Comparison of ENCODE assay signal across 29 cellular contexts in genomic region chr17:57413848-57414651, GRCh38.
DNase-seq lines count a peak whose midpoint lies in the region; ATAC-seq, FAIRE-seq and TF ChIP-seq lines count a peak whose summit lies in the region.
"Had no signal": no experiment of that assay in that cellular context is flagged by ENCODE, and none has a peak within 500 bp of the region (broad histone marks: within the 10 kb centered on the region; RNA-seq: fewer than 3 reads in every experiment).

No MANE protein-coding gene starts in this region.

- H3K27ac ChIP-seq in CD8-positive, alpha-beta T cell (ENCODE audit: low read depth, low read length), result no peak overlapping the region
- H3K27ac ChIP-seq in H1 (ENCODE audit: low read depth, low read length) (no peak overlapping the region), neural progenitor cell (no peak overlapping the region), prostate gland (no peak overlapping the region)
- H3K27ac ChIP-seq: BLaER1, esophagus muscularis mucosa, heart right ventricle, KMS-11, right atrium auricular region had no signal

- no peak overlapping the region for H2BK15ac ChIP-seq in H1 (ENCODE audit: low read length)

- no peak for FAIRE-seq in H1 (lab: Jason Lieb, UNC)

- no peaks in the 10 kb centered on the region for H3K4me1 ChIP-seq in CD8-positive, alpha-beta T cell (ENCODE audit: insufficient read depth, low read length)
- peaks cover 3 to 10% (median 4%) of the 10 kb centered on the region in 4 experiments; a peak in 5 of 7 replicates for H3K4me1 ChIP-seq in H1 (replicated peaks in 1 of 4; ENCODE audit: control insufficient read depth in 3 of 4, insufficient read depth in 4 of 4, low read length in 3 of 4)
- H3K4me1 ChIP-seq in neural progenitor cell, result peaks cover 36% of the 10 kb centered on the region
- H3K4me1 ChIP-seq in prostate gland (replicated peaks), result no peaks in the 10 kb centered on the region

- no peak for ATAC-seq in CD8-positive, alpha-beta T cell
- ATAC-seq: activated CD4-positive, CD25-positive, alpha-beta regulatory T cell treated with anti-CD3 and anti-CD28 coated beads, Interleukin-2, amount 50 U/mL, for 24 hours; activated naive CD4-positive, alpha-beta T cell treated with anti-CD3 and anti-CD28 coated beads, Interleukin-2, amount 50 U/mL, for 72 hours; heart right ventricle had no signal

- H3K4ac ChIP-seq in H1 (replicated peaks; ENCODE audit: insufficient read length, low read depth, low read length), result no peak overlapping the region

- CTCF ChIA-PET in CD8-positive, alpha-beta T cell (lab: Charles Lee), result interaction anchor here (0.8 to 1.4 kb wide), 3 partner anchors 9 to 15 kb away, joined by 3 to 4 read pairs (median 3); no protein-coding TSS in a partner anchor
- CTCF ChIA-PET in H1 (lab: Charles Lee; ENCODE audit: partially characterized antibody), result interaction anchor here (0.6 to 1.8 kb wide), 8 partner anchors 10 to 367 kb away, joined by 3 to 8 read pairs (median 4); no protein-coding TSS in a partner anchor

- no peak overlapping the region for H3K23ac ChIP-seq in H1 (ENCODE audit: insufficient read length)

- H3K9me3 Mint-ChIP-seq in CD8-positive, alpha-beta T cell, result no peaks in the 10 kb centered on the region
- H3K9me3 Mint-ChIP-seq in neural progenitor cell, result peaks cover 18% of the 10 kb centered on the region
- H3K9me3 Mint-ChIP-seq: activated CD4-positive, alpha-beta memory T cell treated with anti-CD3 and anti-CD28 coated beads for 36 hours; memory B cell had no signal

- H3K36me3 Mint-ChIP-seq in CD8-positive, alpha-beta T cell, result peaks cover 17% of the 10 kb centered on the region
- peaks cover 59% of the 10 kb centered on the region for H3K36me3 Mint-ChIP-seq in neural progenitor cell

- no peak overlapping the region for H2BK5ac ChIP-seq in H1 (ENCODE audit: low read depth, low read length)

- no peak overlapping the region for H3K4me3 Mint-ChIP-seq in CD8-positive, alpha-beta T cell
- H3K4me3 Mint-ChIP-seq in neural progenitor cell, result no peak overlapping the region
- H3K4me3 Mint-ChIP-seq: activated CD4-positive, alpha-beta memory T cell treated with anti-CD3 and anti-CD28 coated beads for 36 hours; memory B cell had no signal

- no peaks in the 10 kb centered on the region for H3K27me3 Mint-ChIP-seq in CD8-positive, alpha-beta T cell (ENCODE audit: low read depth)
- H3K27me3 Mint-ChIP-seq in neural progenitor cell (ENCODE audit: insufficient read depth, low read depth), result peaks cover 13% of the 10 kb centered on the region
- H3K27me3 Mint-ChIP-seq: activated CD4-positive, alpha-beta memory T cell treated with anti-CD3 and anti-CD28 coated beads for 36 hours; memory B cell had no signal

- no peaks in the 10 kb centered on the region for H3K27me3 ChIP-seq in CD8-positive, alpha-beta T cell (ENCODE audit: insufficient read depth, low read length)
- no peaks in the 10 kb centered on the region for H3K27me3 ChIP-seq in H1 (replicated peaks in 1 of 4; ENCODE audit: control insufficient read depth in 3 of 4, extremely low read depth in 1 of 4, insufficient read depth in 3 of 4, low read length in 3 of 4)
- H3K27me3 ChIP-seq in neural progenitor cell, result no peaks in the 10 kb centered on the region
- no peaks in the 10 kb centered on the region for H3K27me3 ChIP-seq in prostate gland (replicated peaks; ENCODE audit: insufficient read depth)
- H3K27me3 ChIP-seq: BLaER1, esophagus muscularis mucosa, heart right ventricle, right atrium auricular region had no signal

- TF ChIP-seq POLR2A in H1 (IDR thresholded peaks at IDR 0.05; ENCODE audit: control extremely low read depth in 1 of 2, low read depth in 2 of 2, low read length in 2 of 2) (no peak), prostate gland (IDR thresholded peaks at IDR 0.05) (no peak)

- no peak overlapping the region for H2BK20ac ChIP-seq in H1 (ENCODE audit: low read length)

- WGBS in H1 (ENCODE audit: extremely low coverage in 1 of 2, insufficient coverage in 1 of 2, insufficient read length in 1 of 2, insufficient replicate concordance in 2 of 2, low coverage in 1 of 2, low lambda C conversion rate in 2 of 2, missing lambda C conversion rate in 1 of 2), 2 experiments, result 92% methylated on average over 9 of the region's 9 CpGs; no CpG with 5 or more reads in 1 of the 2 experiments
- WGBS in prostate gland, result 88% methylated on average over 9 of the region's 9 CpGs

- TF ChIP-seq CTCF in CD8-positive, alpha-beta T cell (IDR thresholded peaks at IDR 0.05), result no peak
- TF ChIP-seq CTCF in H1 (IDR thresholded peaks at IDR 0.05; ENCODE audit: control extremely low read depth in 1 of 3, insufficient read depth in 1 of 3, low read depth in 1 of 3, low read length in 3 of 3) (no peak), neural progenitor cell (IDR thresholded peaks at IDR 0.05) (no peak), prostate gland (IDR thresholded peaks at IDR 0.05) (no peak)

- H3K9ac ChIP-seq in H1 (replicated peaks in 1 of 4; ENCODE audit: extremely low read depth in 1 of 4, low read depth in 3 of 4, low read length in 3 of 4) (no peak overlapping the region; a peak in 1 of 7 replicates), neural progenitor cell (no peak overlapping the region)
- H3K9ac ChIP-seq: BLaER1, KMS-11 had no signal

- DNase-seq in CD8-positive, alpha-beta T cell, result no peak
- DNase-seq in HuH-7 (ENCODE audit: low spot score), result peak; percentile 86
- DNase-seq in H1 (ENCODE audit: low read depth in 1 of 2, low spot score in 2 of 2), result no peak
- no peak for DNase-seq in neural progenitor cell (ENCODE audit: low spot score)
- DNase-seq in GM03348 (ENCODE audit: low spot score), result no peak
- DNase-seq in NCI-H82 treated with DMSO at 0.1 percent for 48 hours (lab: John Stamatoyannopoulos, UW; ENCODE audit: unreplicated experiment), result no peak
- DNase-seq in NCI-H510A treated with DMSO at 0.1 percent for 48 hours (lab: John Stamatoyannopoulos, UW), result no peak
- no peak for DNase-seq in prostate gland (ENCODE audit: low spot score)
- DNase-seq: activated CD4-positive, alpha-beta memory T cell treated with anti-CD3 and anti-CD28 coated beads for 36 hours; aorta; EL; foreskin melanocyte; GOT3; heart right ventricle; NCI-H1417 treated with DMSO at 0.1 percent for 48 hours; NCI-H2081 treated with DMSO at 0.1 percent for 48 hours; NCI-H226; NCI-H748 treated with DMSO at 0.1 percent for 48 hours; RPMI8226; stimulated activated CD4-positive, alpha-beta T cell treated with anti-CD3 and anti-CD28 coated beads, Interleukin-4, amount 100 ng/mL, for 1 hour; substantia nigra; T-helper 1 cell had no signal

- H3K23me2 ChIP-seq in H1 (ENCODE audit: low read depth, low read length), result no peaks in the 10 kb centered on the region

- H3K56ac ChIP-seq in H1 (replicated peaks; ENCODE audit: insufficient read length, low read depth, low read length), result no peak overlapping the region

- H3K79me2 ChIP-seq in H1 (ENCODE audit: control insufficient read depth in 1 of 2, insufficient read depth in 2 of 2, low read length in 2 of 2) (peaks cover 0 to 57% of the 10 kb centered on the region in 2 experiments; a peak in 2 of 4 replicates), neural progenitor cell (ENCODE audit: low read depth) (peaks cover 100% of the 10 kb centered on the region)

- no peak overlapping the region for H3K4me3 ChIP-seq in CD8-positive, alpha-beta T cell (ENCODE audit: low read depth, low read length)
- no peak overlapping the region for H3K4me3 ChIP-seq in H1 (ENCODE audit: extremely low read depth in 1 of 4, insufficient read depth in 2 of 4, low read depth in 3 of 4, low read length in 4 of 4)
- no peak overlapping the region for H3K4me3 ChIP-seq in neural progenitor cell
- no peak overlapping the region for H3K4me3 ChIP-seq in prostate gland
- H3K4me3 ChIP-seq: BLaER1, esophagus muscularis mucosa, heart right ventricle, right atrium auricular region had no signal

- no peak overlapping the region for H4K91ac ChIP-seq in H1 (replicated peaks; ENCODE audit: insufficient read length, low read length)

- peaks cover 2 to 5% of the 10 kb centered on the region in 2 experiments for H4K20me1 ChIP-seq in H1 (replicated peaks in 1 of 2; ENCODE audit: control insufficient read depth in 1 of 2, insufficient read depth in 2 of 2, low read length in 2 of 2)
- peaks cover 25% of the 10 kb centered on the region for H4K20me1 ChIP-seq in neural progenitor cell (ENCODE audit: low read depth)

- H3K14ac ChIP-seq in H1 (ENCODE audit: insufficient read length), result no peak overlapping the region

- H3K36me3 ChIP-seq in CD8-positive, alpha-beta T cell (ENCODE audit: insufficient read depth, low read length), result no peaks in the 10 kb centered on the region
- H3K36me3 ChIP-seq in H1 (ENCODE audit: control insufficient read depth in 2 of 4, insufficient read depth in 4 of 4, low read length in 3 of 4), result peaks cover 0 to 2% (median 0%) of the 10 kb centered on the region in 4 experiments; a peak in 1 of 8 replicates
- H3K36me3 ChIP-seq in neural progenitor cell, result no peaks in the 10 kb centered on the region
- no peaks in the 10 kb centered on the region for H3K36me3 ChIP-seq in prostate gland
- H3K36me3 ChIP-seq: esophagus muscularis mucosa, heart right ventricle, right atrium auricular region had no signal

- peaks cover 4% of the 10 kb centered on the region for H3F3A ChIP-seq in neural progenitor cell (ENCODE audit: low read depth)

- no peak overlapping the region for H3K4me2 ChIP-seq in H1 (ENCODE audit: insufficient read depth in 1 of 2, low read depth in 2 of 2, low read length in 2 of 2)
- H3K4me2 ChIP-seq in neural progenitor cell, result no peak overlapping the region
- H3K4me2 ChIP-seq: BLaER1, KMS-11 had no signal

- no peak overlapping the region for H4K8ac ChIP-seq in H1 (ENCODE audit: extremely low read depth, insufficient read depth, low read length)

- H2AFZ ChIP-seq in H1 (ENCODE audit: low read length) (no peak overlapping the region), neural progenitor cell (replicated peaks) (no peak overlapping the region)

- H3K9me3 ChIP-seq in CD8-positive, alpha-beta T cell (ENCODE audit: low read length), result no peaks in the 10 kb centered on the region
- H3K9me3 ChIP-seq in H1 (ENCODE audit: insufficient read depth in 2 of 2, low read depth in 1 of 2, low read length in 1 of 2) (no peaks in the 10 kb centered on the region), neural progenitor cell (ENCODE audit: low read depth) (no peaks in the 10 kb centered on the region), prostate gland (no peaks in the 10 kb centered on the region)
- H3K9me3 ChIP-seq: BLaER1, esophagus muscularis mucosa, heart right ventricle, right atrium auricular region had no signal

- no peak overlapping the region for H2AK5ac ChIP-seq in H1 (ENCODE audit: low read depth, low read length)

- intact Hi-C loops in CD8-positive, alpha-beta T cell (cut with DNase I, micrococcal nuclease), result no loop called here
- intact Hi-C loops in prostate gland (cut with DNase I), result no loop called here

- H4K5ac ChIP-seq in H1 (ENCODE audit: insufficient read length, low read depth, low read length), result no peak overlapping the region

- peaks cover 34% of the 10 kb centered on the region for H3K4me1 Mint-ChIP-seq in CD8-positive, alpha-beta T cell (ENCODE audit: low read depth)
- peaks cover 65% of the 10 kb centered on the region for H3K4me1 Mint-ChIP-seq in neural progenitor cell

- POLR2A ChIA-PET in CD8-positive, alpha-beta T cell (lab: Charles Lee), result no interaction called here
- POLR2A ChIA-PET in H1 (lab: Charles Lee; ENCODE audit: partially characterized antibody), result no interaction called here

- TF ChIP-seq EP300 in H1 (IDR thresholded peaks at IDR 0.05; ENCODE audit: borderline replicate concordance in 1 of 2, low read depth in 2 of 2, low read length in 2 of 2), result no peak

- H3K18ac ChIP-seq in H1 (ENCODE audit: extremely low read depth, low read length), result no peak overlapping the region

- peak overlapping the region; percentile 3 for H2BK120ac ChIP-seq in H1 (replicated peaks; ENCODE audit: low read depth, low read length)

- H3K79me1 ChIP-seq in H1 (ENCODE audit: low read depth, low read length), result peaks cover 2% of the 10 kb centered on the region; the same call in 1 of the 2 replicates

- H3K27ac Mint-ChIP-seq in CD8-positive, alpha-beta T cell, result peak overlapping the region; percentile 18
- peak overlapping the region; percentile 88 for H3K27ac Mint-ChIP-seq in neural progenitor cell
- H3K27ac Mint-ChIP-seq: activated CD4-positive, alpha-beta memory T cell treated with anti-CD3 and anti-CD28 coated beads for 36 hours; activated naive CD4-positive, alpha-beta T cell treated with anti-CD3 and anti-CD28 coated beads, Interleukin-2, amount 50 U/mL, for 72 hours; memory B cell had no signal

- no peak for TF ChIP-seq RAD21 in H1 (IDR thresholded peaks at IDR 0.05 in 1 of 2, conservative IDR thresholded peaks at IDR 0.05 in 1 of 2; ENCODE audit: low read depth in 2 of 2, low read length in 2 of 2)

- H2BK12ac ChIP-seq in H1 (ENCODE audit: low read depth, low read length), result no peak overlapping the region
